6 cellular contexts compared by ENCODE assay signal in the genomic region with DNA sequence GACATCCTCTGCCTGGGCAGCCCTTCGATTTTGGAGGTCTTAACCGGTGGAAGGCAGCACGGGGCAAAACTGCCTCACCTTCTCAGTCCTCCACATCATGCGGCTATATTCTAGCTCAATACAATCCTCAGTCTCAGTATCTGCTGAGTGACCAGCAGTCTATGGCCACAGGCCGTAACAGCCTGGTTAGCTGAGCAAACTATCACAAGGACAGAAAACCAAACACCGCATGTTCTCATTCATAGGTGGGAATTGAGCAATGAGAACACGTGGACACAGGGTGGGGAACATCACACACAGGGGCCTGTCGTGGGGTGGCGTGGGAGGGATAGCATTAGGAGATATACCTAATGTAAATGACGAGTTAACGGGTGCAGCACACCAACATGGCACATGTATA. TPM values are rescaled to one million over a fixed set of nuclear protein-coding genes. Genes with fewer than 3 reads are reported as not detected.
DNase-seq lines count a peak whose midpoint lies in the region; ATAC-seq, FAIRE-seq and TF ChIP-seq lines count a peak whose summit lies in the region.
"Not testable (repeated sequence)": the region's sequence is repeated elsewhere in the genome, so short reads cannot be mapped to it uniquely, and the experiment has no call there.

No MANE protein-coding gene starts in this region.

- not testable (repeated sequence) for H3K27me3 Mint-ChIP-seq in neural crest cell (ENCODE audit: low read depth)

- H3K27ac ChIP-seq in HepG2 (ENCODE audit: extremely low read length, insufficient read depth, low read length), result not testable (repeated sequence)

- DNase-seq in DMS53 (lab: John Stamatoyannopoulos, UW) (peak; percentile 75), NCI-H1417 (lab: John Stamatoyannopoulos, UW) (peak in 2 of 3 experiments; percentile 26 to 45), NCI-H748 (lab: John Stamatoyannopoulos, UW; ENCODE audit: unreplicated experiment) (peak; percentile 60), SHP77 (lab: John Stamatoyannopoulos, UW) (peak; percentile 10 to 11)
- DNase-seq in HepG2 (ENCODE audit: low spot score); neural crest cell (ENCODE audit: low read depth, low spot score): not testable (repeated sequence)

- not testable (repeated sequence) for H2AFZ ChIP-seq in HepG2 (ENCODE audit: low read length)

- not testable (repeated sequence) for TF ChIP-seq POLR2A in HepG2 (IDR thresholded peaks at IDR 0.05; ENCODE audit: insufficient read depth in 1 of 2, low read depth in 2 of 2, low read length in 2 of 2)

- ATAC-seq in HepG2, result peak; percentile 27; the same call in 1 of the 3 replicates

- H3K4me3 Mint-ChIP-seq in neural crest cell, result peak overlapping the region; percentile 3

- not testable (repeated sequence) for H3K4me3 ChIP-seq in HepG2 (replicated peaks in 1 of 3; ENCODE audit: insufficient read depth in 1 of 3, low read depth in 2 of 3, low read length in 3 of 3)

- 88% methylated on average over 10 of the region's 11 CpGs for WGBS in HepG2 (ENCODE audit: low lambda C conversion rate)

- in situ Hi-C loops in HepG2 (cut with HindIII; ENCODE audit: extremely low pct_ligation_motif_present, low pct_unique_long_range_greater_than_20kb), result not testable (repeated sequence)

- POLR2A ChIA-PET in HepG2 (lab: Yijun Ruan, JAX), result not testable (repeated sequence)

- intact Hi-C loops in HepG2 (cut with micrococcal nuclease; ENCODE audit: unreplicated experiment), result not testable (repeated sequence)

- H3K79me2 ChIP-seq in HepG2 (ENCODE audit: insufficient read depth, low read length), result not testable (repeated sequence)

- not testable (repeated sequence) for BruUV-seq in HepG2 (replicated peaks; lab: Mats Ljungman, UMichigan)

- CTCF ChIA-PET in HepG2 (lab: Yijun Ruan, JAX; ENCODE audit: low intra/inter-chr PET ratio, low total read pairs), result not testable (repeated sequence)

- H3K4me1 Mint-ChIP-seq in neural crest cell, result peaks cover 23% of the 10 kb centered on the region

- H3K27ac Mint-ChIP-seq in neural crest cell (ENCODE audit: unreplicated experiment), result not testable (repeated sequence)

- H3K9me3 Mint-ChIP-seq in neural crest cell, result not testable (repeated sequence)

- not testable (repeated sequence) for H3K4me1 ChIP-seq in HepG2 (ENCODE audit: insufficient read depth, low read length)

- H4K20me1 ChIP-seq in HepG2 (ENCODE audit: insufficient read depth, low read length), result not testable (repeated sequence)

- not testable (repeated sequence) for H3K27me3 ChIP-seq in HepG2 (ENCODE audit: control insufficient read depth in 1 of 2, insufficient read depth in 2 of 2, low read length in 2 of 2)

- H3K9me3 ChIP-seq in HepG2 (ENCODE audit: low read length), result not testable (repeated sequence)

- not testable (repeated sequence) for FAIRE-seq in HepG2 (lab: Jason Lieb, UNC)

- H3K4me2 ChIP-seq in HepG2 (ENCODE audit: low read depth, low read length), result not testable (repeated sequence)

- not testable (repeated sequence) for TF ChIP-seq EP300 in HepG2 (IDR thresholded peaks at IDR 0.05; ENCODE audit: low read depth in 2 of 2, low read length in 2 of 2); HepG2 (CRISPR knock-in tag; IDR thresholded peaks at IDR 0.05; ENCODE audit: borderline replicate concordance)

- H3K36me3 ChIP-seq in HepG2 (replicated peaks in 1 of 2; ENCODE audit: control insufficient read depth in 1 of 2, insufficient read depth in 2 of 2, low read length in 2 of 2), result peaks cover 3 to 25% of the 10 kb centered on the region in 2 experiments; a peak in 4 of 5 replicates

- not testable (repeated sequence) for TF ChIP-seq CTCF in HepG2 (CRISPR knock-in tag; IDR thresholded peaks at IDR 0.05); neural crest cell (conservative IDR thresholded peaks at IDR 0.05)

- H3K9ac ChIP-seq in HepG2 (ENCODE audit: insufficient read depth, low read depth, low read length), result not testable (repeated sequence)

- TF ChIP-seq RAD21 in HepG2 (CRISPR knock-in tag; IDR thresholded peaks at IDR 0.05), result not testable (repeated sequence)

- peaks cover 23% of the 10 kb centered on the region for H3K36me3 Mint-ChIP-seq in neural crest cell (ENCODE audit: low read depth)

RNA-seq across cellular contexts. Expression of a gene that starts 6.6 kb away (rescaled TPM):
- total RNA-seq in HepG2 (2016; rRNA removed; fragmentation: Illumina TruSeq; extraction: Trizol), result 2.3 and 3.1 TPM in 2 replicates
- 0.20 and 0.53 TPM in 2 replicates for total RNA-seq in HepG2 (2016; cell fraction: cytosol; rRNA removed; fragmentation: Illumina TruSeq; extraction: Trizol; ENCODE audit: low read depth)
- total RNA-seq in HepG2 (2016; cell fraction: insoluble cytoplasmic fraction; rRNA removed; fragmentation: Illumina TruSeq; extraction: Trizol), result 2.0 and 2.4 TPM in 2 replicates
- total RNA-seq in HepG2 (2016; cell fraction: membrane; rRNA removed; fragmentation: Illumina TruSeq; extraction: Trizol), result 1.4 and 1.5 TPM in 2 replicates
- total RNA-seq in HepG2 (2016; cell fraction: nucleus; rRNA removed; fragmentation: Illumina TruSeq; extraction: Trizol), result 5.1 and 6.3 TPM in 2 replicates
- polyA plus RNA-seq in HepG2 (2011; rRNA removed), result 7.6 and 8.1 TPM in 2 replicates
- polyA plus RNA-seq in HepG2 (2011; cell fraction: cytosol; rRNA removed), result 4.7 and 6.2 TPM in 2 replicates
- polyA plus RNA-seq in HepG2 (2011; cell fraction: nucleus; rRNA removed), result 4.6 and 6.0 TPM in 2 replicates
- polyA plus RNA-seq in HepG2 (2012), result 3.8 and 5.2 TPM in 2 replicates
- 1.1 and 1.8 TPM in 2 replicates for polyA plus RNA-seq in HepG2 (2016; cell fraction: cytosol; fragmentation: Illumina TruSeq; extraction: Trizol; ENCODE audit: low read depth)
- polyA plus RNA-seq in HepG2 (2016; cell fraction: insoluble cytoplasmic fraction; fragmentation: Illumina TruSeq; extraction: Trizol; ENCODE audit: low read depth), result 11.7 and 16.1 TPM in 2 replicates
- 4.1 and 4.6 TPM in 2 replicates for polyA plus RNA-seq in HepG2 (2016; cell fraction: membrane; fragmentation: Illumina TruSeq; extraction: Trizol; ENCODE audit: low read depth)
- 16.2 and 16.8 TPM in 2 replicates for polyA plus RNA-seq in HepG2 (2016; cell fraction: nucleus; fragmentation: Illumina TruSeq; extraction: Trizol; ENCODE audit: insufficient read depth, low read depth)
- 8.2 and 20.9 TPM in 2 replicates for polyA minus RNA-seq in HepG2 (2011; rRNA and poly(A)+ RNA removed; ENCODE audit: low replicate concordance)
- polyA minus RNA-seq in HepG2 (2011; cell fraction: cytosol; rRNA and poly(A)+ RNA removed), result 2.1 and 2.5 TPM in 2 replicates
- polyA minus RNA-seq in HepG2 (2011; cell fraction: nucleus; rRNA and poly(A)+ RNA removed), result 6.3 and 6.8 TPM in 2 replicates
- 12.1 and 12.2 TPM in 2 replicates for total RNA-seq in neural crest cell

RNA-seq across cellular contexts. Expression of a gene that starts 50.3 kb away (rescaled TPM):
- total RNA-seq in HepG2 (2016; rRNA removed; fragmentation: Illumina TruSeq; extraction: Trizol) (15.5 and 20.2 TPM in 2 replicates), neural crest cell (26.6 and 26.9 TPM in 2 replicates)
- total RNA-seq in HepG2 (2016; cell fraction: cytosol; rRNA removed; fragmentation: Illumina TruSeq; extraction: Trizol; ENCODE audit: low read depth), result 1.0 and 1.4 TPM in 2 replicates
- 16.1 and 23.0 TPM in 2 replicates for total RNA-seq in HepG2 (2016; cell fraction: insoluble cytoplasmic fraction; rRNA removed; fragmentation: Illumina TruSeq; extraction: Trizol)
- total RNA-seq in HepG2 (2016; cell fraction: membrane; rRNA removed; fragmentation: Illumina TruSeq; extraction: Trizol), result 7.4 TPM in 2 replicates
- total RNA-seq in HepG2 (2016; cell fraction: nucleus; rRNA removed; fragmentation: Illumina TruSeq; extraction: Trizol), result 13.2 and 13.5 TPM in 2 replicates
- 10.7 and 12.9 TPM in 2 replicates for polyA plus RNA-seq in HepG2 (2011; rRNA removed)
- 3.9 and 6.7 TPM in 2 replicates for polyA plus RNA-seq in HepG2 (2011; cell fraction: cytosol; rRNA removed)
- polyA plus RNA-seq in HepG2 (2011; cell fraction: nucleus; rRNA removed), result 7.2 and 8.0 TPM in 2 replicates
- polyA plus RNA-seq in HepG2 (2012), result 8.7 and 11.1 TPM in 2 replicates
- polyA plus RNA-seq in HepG2 (2016; cell fraction: cytosol; fragmentation: Illumina TruSeq; extraction: Trizol; ENCODE audit: low read depth), result 0.70 and 0.80 TPM in 2 replicates
- polyA plus RNA-seq in HepG2 (2016; cell fraction: insoluble cytoplasmic fraction; fragmentation: Illumina TruSeq; extraction: Trizol; ENCODE audit: low read depth), result 19.1 and 20.5 TPM in 2 replicates
- polyA plus RNA-seq in HepG2 (2016; cell fraction: membrane; fragmentation: Illumina TruSeq; extraction: Trizol; ENCODE audit: low read depth), result 3.2 TPM in 2 replicates
- 15.3 and 16.1 TPM in 2 replicates for polyA plus RNA-seq in HepG2 (2016; cell fraction: nucleus; fragmentation: Illumina TruSeq; extraction: Trizol; ENCODE audit: insufficient read depth, low read depth)
- polyA minus RNA-seq in HepG2 (2011; rRNA and poly(A)+ RNA removed; ENCODE audit: low replicate concordance), result 10.6 and 10.9 TPM in 2 replicates
- polyA minus RNA-seq in HepG2 (2011; cell fraction: cytosol; rRNA and poly(A)+ RNA removed), result 7.3 and 8.7 TPM in 2 replicates
- 15.2 and 18.8 TPM in 2 replicates for polyA minus RNA-seq in HepG2 (2011; cell fraction: nucleus; rRNA and poly(A)+ RNA removed)
